In genomic region chr14:50678163-50678562, GRCh38 we compare ENCODE assay signal across 16 cellular contexts. TPM values are rescaled to one million over a fixed set of nuclear protein-coding genes. Genes with fewer than 3 reads are reported as not detected.
A peak's percentile ranks its signal among the peaks of the same experiment; 100 is the strongest.
DNase-seq lines count a peak whose midpoint lies in the region; ATAC-seq and TF ChIP-seq lines count a peak whose summit lies in the region.
"Had no signal": no experiment of that assay in that cellular context is flagged by ENCODE, and none has a peak within 500 bp of the region (broad histone marks: within the 10 kb centered on the region; RNA-seq: fewer than 3 reads in every experiment).

No MANE protein-coding gene starts in this region.

- no peak for TF ChIP-seq CTCF in lower lobe of right lung (IDR thresholded peaks at IDR 0.05)

- H3K36me3 Mint-ChIP-seq in activated naive CD8-positive, alpha-beta T cell = no peaks in the 10 kb centered on the region
- H3K36me3 Mint-ChIP-seq in activated naive CD8-positive, alpha-beta T cell treated with anti-CD3 and anti-CD28 coated beads, Interleukin-2, amount 50 U/mL, for 24 hours (ENCODE audit: low read depth) = no peaks in the 10 kb centered on the region
- H3K36me3 Mint-ChIP-seq in activated T-helper 17 cell treated with anti-CD3 and anti-CD28 coated beads, Interleukin-2, amount 50 U/mL, for 72 hours (ENCODE audit: low read depth) = no peaks in the 10 kb centered on the region
- H3K36me3 Mint-ChIP-seq in stimulated activated effector memory CD8-positive, alpha-beta T cell treated with anti-CD3 and anti-CD28 coated beads, Interleukin-12 subunit alpha, Interleukin-12 subunit beta, amount 100 ng/mL, for 72 hours = no peaks in the 10 kb centered on the region
- H3K36me3 Mint-ChIP-seq: naive thymus-derived CD4-positive, alpha-beta T cell had no signal

- H3K9me3 Mint-ChIP-seq in activated naive CD8-positive, alpha-beta T cell (ENCODE audit: low read depth) = no peaks in the 10 kb centered on the region
- no peaks in the 10 kb centered on the region for H3K9me3 Mint-ChIP-seq in activated naive CD8-positive, alpha-beta T cell treated with anti-CD3 and anti-CD28 coated beads, Interleukin-2, amount 50 U/mL, for 24 hours
- H3K9me3 Mint-ChIP-seq in activated T-helper 17 cell treated with anti-CD3 and anti-CD28 coated beads, Interleukin-2, amount 50 U/mL, for 72 hours = no peaks in the 10 kb centered on the region
- H3K9me3 Mint-ChIP-seq in stimulated activated effector memory CD8-positive, alpha-beta T cell treated with anti-CD3 and anti-CD28 coated beads, Interleukin-12 subunit alpha, Interleukin-12 subunit beta, amount 100 ng/mL, for 72 hours = no peaks in the 10 kb centered on the region
- H3K9me3 Mint-ChIP-seq: activated T-cell treated with anti-CD3 and anti-CD28 coated beads, Interleukin-2, amount 50 U/mL, for 24 hours; naive thymus-derived CD4-positive, alpha-beta T cell had no signal

- peaks cover 15% of the 10 kb centered on the region for H3K4me1 Mint-ChIP-seq in activated naive CD8-positive, alpha-beta T cell (ENCODE audit: low read depth)
- H3K4me1 Mint-ChIP-seq in activated naive CD8-positive, alpha-beta T cell treated with anti-CD3 and anti-CD28 coated beads, Interleukin-2, amount 50 U/mL, for 24 hours = peaks cover 20% of the 10 kb centered on the region
- peaks cover 15% of the 10 kb centered on the region for H3K4me1 Mint-ChIP-seq in activated T-helper 17 cell treated with anti-CD3 and anti-CD28 coated beads, Interleukin-2, amount 50 U/mL, for 72 hours
- peaks cover 18% of the 10 kb centered on the region for H3K4me1 Mint-ChIP-seq in stimulated activated effector memory CD8-positive, alpha-beta T cell treated with anti-CD3 and anti-CD28 coated beads, Interleukin-12 subunit alpha, Interleukin-12 subunit beta, amount 100 ng/mL, for 72 hours

- H3K9me3 ChIP-seq in lower lobe of right lung = no peaks in the 10 kb centered on the region

- intact Hi-C loops in lower lobe of right lung (cut with DNase I) = no loop called here

- H3K4me3 Mint-ChIP-seq in activated naive CD8-positive, alpha-beta T cell = peak overlapping the region; percentile 4
- no peak overlapping the region for H3K4me3 Mint-ChIP-seq in activated naive CD8-positive, alpha-beta T cell treated with anti-CD3 and anti-CD28 coated beads, Interleukin-2, amount 50 U/mL, for 24 hours
- peak overlapping the region; percentile 51 for H3K4me3 Mint-ChIP-seq in activated T-helper 17 cell treated with anti-CD3 and anti-CD28 coated beads, Interleukin-2, amount 50 U/mL, for 72 hours
- no peak overlapping the region for H3K4me3 Mint-ChIP-seq in stimulated activated effector memory CD8-positive, alpha-beta T cell treated with anti-CD3 and anti-CD28 coated beads, Interleukin-12 subunit alpha, Interleukin-12 subunit beta, amount 100 ng/mL, for 72 hours

- no peaks in the 10 kb centered on the region for H3K27me3 Mint-ChIP-seq in activated naive CD8-positive, alpha-beta T cell
- H3K27me3 Mint-ChIP-seq in activated naive CD8-positive, alpha-beta T cell treated with anti-CD3 and anti-CD28 coated beads, Interleukin-2, amount 50 U/mL, for 24 hours = no peaks in the 10 kb centered on the region
- H3K27me3 Mint-ChIP-seq in activated T-helper 17 cell treated with anti-CD3 and anti-CD28 coated beads, Interleukin-2, amount 50 U/mL, for 72 hours = no peaks in the 10 kb centered on the region
- H3K27me3 Mint-ChIP-seq: activated T-cell treated with anti-CD3 and anti-CD28 coated beads, Interleukin-2, amount 50 U/mL, for 24 hours had no signal

- H3K27ac Mint-ChIP-seq in activated naive CD8-positive, alpha-beta T cell = no peak overlapping the region
- no peak overlapping the region for H3K27ac Mint-ChIP-seq in activated naive CD8-positive, alpha-beta T cell treated with anti-CD3 and anti-CD28 coated beads, Interleukin-2, amount 50 U/mL, for 24 hours
- H3K27ac Mint-ChIP-seq in activated T-helper 17 cell treated with anti-CD3 and anti-CD28 coated beads, Interleukin-2, amount 50 U/mL, for 72 hours = peak overlapping the region; percentile 26
- no peak overlapping the region for H3K27ac Mint-ChIP-seq in stimulated activated effector memory CD8-positive, alpha-beta T cell treated with anti-CD3 and anti-CD28 coated beads, Interleukin-12 subunit alpha, Interleukin-12 subunit beta, amount 100 ng/mL, for 72 hours

- no peak for ATAC-seq in activated naive CD8-positive, alpha-beta T cell treated with anti-CD3 and anti-CD28 coated beads, Interleukin-2, amount 50 U/mL, for 24 hours
- no peak for ATAC-seq in activated T-helper 17 cell treated with anti-CD3 and anti-CD28 coated beads, Interleukin-2, amount 50 U/mL, for 72 hours (replicated peaks)
- ATAC-seq in lower lobe of right lung (no peak), HG02973 (IDR thresholded peaks at IDR 0.05; ENCODE audit: unreplicated experiment) (no peak)
- no peak for ATAC-seq in stimulated activated effector memory CD8-positive, alpha-beta T cell treated with anti-CD3 and anti-CD28 coated beads, Interleukin-12 subunit alpha, Interleukin-12 subunit beta, amount 100 ng/mL, for 72 hours
- ATAC-seq: left colon had no signal

- H3K4me3 ChIP-seq in lower lobe of right lung = no peak overlapping the region

- no peak for DNase-seq in activated naive CD8-positive, alpha-beta T cell treated with anti-CD3 and anti-CD28 coated beads, Interleukin-2, amount 50 U/mL, for 24 hours
- DNase-seq in lower lobe of right lung (no peak), cortex of kidney (lab: John Stamatoyannopoulos, UW) (no peak)
- no peak for DNase-seq in stimulated activated effector memory CD8-positive, alpha-beta T cell treated with anti-CD3 and anti-CD28 coated beads, Interleukin-12 subunit alpha, Interleukin-12 subunit beta, amount 100 ng/mL, for 72 hours (ENCODE audit: low spot score in 2 of 2)
- no peak for DNase-seq in activated T-cell treated with anti-CD3 and anti-CD28 coated beads, Interleukin-2, amount 50 U/mL, for 48 hours
- DNase-seq: activated CD4-positive, alpha-beta T cell treated with anti-CD3 and anti-CD28 coated beads for 48 hours; activated T-cell treated with anti-CD3 and anti-CD28 coated beads, Interleukin-2, amount 50 U/mL, for 24 hours; amniotic stem cell; erythroblast; left colon; naive thymus-derived CD4-positive, alpha-beta T cell; NCI-H1694 treated with DMSO at 0.1 percent for 48 hours; NCI-H526 treated with DMSO at 0.1 percent for 48 hours had no signal

- H3K4me1 ChIP-seq in lower lobe of right lung = peaks cover 19% of the 10 kb centered on the region

- H3K27ac ChIP-seq in lower lobe of right lung = peak overlapping the region; percentile 3

- H3K36me3 ChIP-seq in lower lobe of right lung = no peaks in the 10 kb centered on the region

- H3K27me3 ChIP-seq in lower lobe of right lung (ENCODE audit: low read depth) = no peaks in the 10 kb centered on the region

RNA-seq across cellular contexts. Expression of gene SAV1, which starts 10.1 kb away (rescaled TPM):
- 10 to 100 TPM in 1 of 2 donors, 1 to 10 TPM in 1; 7.8 to 13.4 TPM for total RNA-seq in activated T-helper 17 cell treated with anti-CD3 and anti-CD28 coated beads, Interleukin-2, amount 50 U/mL, for 72 hours
- total RNA-seq in lower lobe of right lung = 39.3 TPM

Comparison
In these comparisons a context has a peak if more than half of its experiments do, and no peak if none do; other contexts are left out.
1. H3K4me3 Mint-ChIP-seq: peak in activated naive CD8-positive, alpha-beta T cell (single experiment) and activated T-helper 17 cell treated with anti-CD3 and anti-CD28 coated beads, Interleukin-2, amount 50 U/mL, for 72 hours (single experiment); none in activated naive CD8-positive, alpha-beta T cell treated with anti-CD3 and anti-CD28 coated beads, Interleukin-2, amount 50 U/mL, for 24 hours (single experiment) and stimulated activated effector memory CD8-positive, alpha-beta T cell treated with anti-CD3 and anti-CD28 coated beads, Interleukin-12 subunit alpha, Interleukin-12 subunit beta, amount 100 ng/mL, for 72 hours (single experiment).